1 cellular context compared by ENCODE assay signal in the genomic region with DNA sequence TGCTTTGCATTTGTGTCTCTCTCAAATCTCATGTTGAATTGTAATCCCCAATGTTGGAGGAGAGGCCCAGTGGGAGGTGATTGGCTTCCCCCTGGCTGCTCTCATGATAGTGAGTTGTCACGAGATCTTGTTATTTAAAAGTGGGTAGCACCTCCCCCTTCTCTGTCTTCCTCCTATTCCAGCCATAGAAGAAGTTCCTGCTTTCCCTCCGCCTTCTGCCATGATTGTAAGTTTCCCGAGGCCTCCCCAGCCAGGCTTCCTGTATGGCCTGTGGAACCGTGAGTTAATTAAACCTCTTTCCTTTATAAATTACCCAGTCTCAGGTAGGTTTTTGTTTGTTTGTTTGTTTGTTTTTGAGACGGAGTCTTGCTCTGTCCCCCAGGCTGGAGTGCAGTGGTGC.
TF ChIP-seq lines count a peak whose summit lies in the region.

No MANE protein-coding gene starts in this region.

TF ChIP-seq in WTC11, 78 proteins besides CTCF, POLR2A, EP300 and RAD21 (continued from another document):
- TF ChIP-seq, protein P1, sequence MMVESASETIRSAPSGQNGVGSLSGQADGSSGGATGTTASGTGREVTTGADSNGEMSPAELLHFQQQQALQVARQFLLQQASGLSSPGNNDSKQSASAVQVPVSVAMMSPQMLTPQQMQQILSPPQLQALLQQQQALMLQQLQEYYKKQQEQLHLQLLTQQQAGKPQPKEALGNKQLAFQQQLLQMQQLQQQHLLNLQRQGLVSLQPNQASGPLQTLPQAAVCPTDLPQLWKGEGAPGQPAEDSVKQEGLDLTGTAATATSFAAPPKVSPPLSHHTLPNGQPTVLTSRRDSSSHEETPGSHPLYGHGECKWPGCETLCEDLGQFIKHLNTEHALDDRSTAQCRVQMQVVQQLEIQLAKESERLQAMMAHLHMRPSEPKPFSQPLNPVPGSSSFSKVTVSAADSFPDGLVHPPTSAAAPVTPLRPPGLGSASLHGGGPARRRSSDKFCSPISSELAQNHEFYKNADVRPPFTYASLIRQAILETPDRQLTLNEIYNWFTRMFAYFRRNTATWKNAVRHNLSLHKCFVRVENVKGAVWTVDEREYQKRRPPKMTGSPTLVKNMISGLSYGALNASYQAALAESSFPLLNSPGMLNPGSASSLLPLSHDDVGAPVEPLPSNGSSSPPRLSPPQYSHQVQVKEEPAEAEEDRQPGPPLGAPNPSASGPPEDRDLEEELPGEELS (CRISPR knock-in tag; IDR thresholded peaks at IDR 0.05), result no peak
- TF ChIP-seq GTF2I (CRISPR knock-in tag; conservative IDR thresholded peaks at IDR 0.05), result no peak
- TF ChIP-seq, protein P2, sequence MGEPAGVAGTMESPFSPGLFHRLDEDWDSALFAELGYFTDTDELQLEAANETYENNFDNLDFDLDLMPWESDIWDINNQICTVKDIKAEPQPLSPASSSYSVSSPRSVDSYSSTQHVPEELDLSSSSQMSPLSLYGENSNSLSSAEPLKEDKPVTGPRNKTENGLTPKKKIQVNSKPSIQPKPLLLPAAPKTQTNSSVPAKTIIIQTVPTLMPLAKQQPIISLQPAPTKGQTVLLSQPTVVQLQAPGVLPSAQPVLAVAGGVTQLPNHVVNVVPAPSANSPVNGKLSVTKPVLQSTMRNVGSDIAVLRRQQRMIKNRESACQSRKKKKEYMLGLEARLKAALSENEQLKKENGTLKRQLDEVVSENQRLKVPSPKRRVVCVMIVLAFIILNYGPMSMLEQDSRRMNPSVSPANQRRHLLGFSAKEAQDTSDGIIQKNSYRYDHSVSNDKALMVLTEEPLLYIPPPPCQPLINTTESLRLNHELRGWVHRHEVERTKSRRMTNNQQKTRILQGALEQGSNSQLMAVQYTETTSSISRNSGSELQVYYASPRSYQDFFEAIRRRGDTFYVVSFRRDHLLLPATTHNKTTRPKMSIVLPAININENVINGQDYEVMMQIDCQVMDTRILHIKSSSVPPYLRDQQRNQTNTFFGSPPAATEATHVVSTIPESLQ (CRISPR knock-in tag; IDR thresholded peaks at IDR 0.05), result no peak
